In the genomic region with DNA sequence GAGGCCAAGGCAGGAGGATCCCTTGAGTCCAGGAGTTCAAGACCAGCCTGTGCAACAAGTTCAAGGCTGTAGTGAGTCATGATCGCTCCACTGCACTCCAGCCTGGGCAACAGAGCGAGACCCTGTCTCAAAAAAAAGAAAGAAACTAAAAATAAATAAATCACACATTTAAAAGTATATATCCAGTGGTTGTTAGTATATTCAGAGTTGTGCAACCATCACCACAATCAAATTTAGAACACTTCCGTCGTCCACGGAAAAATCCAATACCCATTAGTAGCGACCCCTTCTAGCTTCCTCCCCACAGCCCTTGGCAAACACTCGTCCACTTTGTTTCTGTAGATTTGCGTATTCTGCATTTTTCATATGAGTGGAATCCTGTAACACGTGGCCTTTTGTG, we compare ENCODE assay signal across 21 cellular contexts. TPM values are rescaled to one million over a fixed set of nuclear protein-coding genes. Genes with fewer than 3 reads are reported as not detected.
"Had no signal": no experiment of that assay in that cellular context is flagged by ENCODE, and none has a peak within 500 bp of the region (broad histone marks: within the 10 kb centered on the region; RNA-seq: fewer than 3 reads in every experiment).

No MANE protein-coding gene starts in this region.

- H3K4me3 Mint-ChIP-seq: effector memory CD8-positive, alpha-beta T cell; memory B cell; natural killer cell; neural progenitor cell; stimulated activated effector memory CD8-positive, alpha-beta T cell treated with anti-CD3 and anti-CD28 coated beads, Interleukin-12 subunit alpha, Interleukin-12 subunit beta, amount 100 ng/mL, for 72 hours had no signal

- ATAC-seq: effector memory CD8-positive, alpha-beta T cell; left lobe of liver; natural killer cell; sciatic nerve; stimulated activated effector memory CD8-positive, alpha-beta T cell treated with anti-CD3 and anti-CD28 coated beads, Interleukin-12 subunit alpha, Interleukin-12 subunit beta, amount 100 ng/mL, for 72 hours had no signal

- H3K9me3 Mint-ChIP-seq: effector memory CD8-positive, alpha-beta T cell; memory B cell; natural killer cell; neural progenitor cell; stimulated activated effector memory CD8-positive, alpha-beta T cell treated with anti-CD3 and anti-CD28 coated beads, Interleukin-12 subunit alpha, Interleukin-12 subunit beta, amount 100 ng/mL, for 72 hours had no signal

- H3K9me3 ChIP-seq: prostate gland, right atrium auricular region, stomach, testis, tibial artery, upper lobe of left lung had no signal

- H3K27me3 ChIP-seq: neural progenitor cell, right atrium auricular region, testis, tibial artery, upper lobe of left lung had no signal

- H3K36me3 Mint-ChIP-seq: memory B cell; natural killer cell; neural progenitor cell; stimulated activated effector memory CD8-positive, alpha-beta T cell treated with anti-CD3 and anti-CD28 coated beads, Interleukin-12 subunit alpha, Interleukin-12 subunit beta, amount 100 ng/mL, for 72 hours had no signal

- H3K36me3 ChIP-seq: neural progenitor cell, prostate gland, right atrium auricular region, stomach, tibial artery, upper lobe of left lung had no signal

- DNase-seq: effector memory CD8-positive, alpha-beta T cell; erythroblast; hypothalamus; natural killer cell; stimulated activated CD4-positive, alpha-beta T cell treated with anti-CD3 and anti-CD28 coated beads, Interleukin-2, amount 100 ng/mL, for 24 hours; stimulated activated CD4-positive, alpha-beta T cell treated with anti-CD3 and anti-CD28 coated beads, Interleukin-4, amount 100 ng/mL, for 24 hours; stimulated activated naive CD4-positive, alpha-beta T cell treated with Interleukin-2 at 50 U/mL for 16 hours; stomach; substantia nigra; testis; tibial artery had no signal

- H3K27ac Mint-ChIP-seq: effector memory CD8-positive, alpha-beta T cell; memory B cell; natural killer cell; neural progenitor cell; stimulated activated effector memory CD8-positive, alpha-beta T cell treated with anti-CD3 and anti-CD28 coated beads, Interleukin-12 subunit alpha, Interleukin-12 subunit beta, amount 100 ng/mL, for 72 hours had no signal

- H3K27ac ChIP-seq: neural progenitor cell, prostate gland, right atrium auricular region, testis, tibial artery had no signal

- H3K4me3 ChIP-seq: coronary artery, lung, neural progenitor cell, prostate gland, right atrium auricular region, stomach, testis, tibial artery, upper lobe of left lung had no signal

RNA-seq across cellular contexts. Expression of gene EML1, which starts 44.7 kb away (rescaled TPM):
- total RNA-seq: natural killer cell had no signal
